11 cellular contexts compared by ENCODE assay signal in genomic region chr12:68454855-68455254, GRCh38.
A peak's percentile ranks its signal among the peaks of the same experiment; 100 is the strongest.
DNase-seq lines count a peak whose midpoint lies in the region; ATAC-seq, FAIRE-seq and TF ChIP-seq lines count a peak whose summit lies in the region.
"Had no signal": no experiment of that assay in that cellular context is flagged by ENCODE, and none has a peak within 500 bp of the region (broad histone marks: within the 10 kb centered on the region; RNA-seq: fewer than 3 reads in every experiment).

No MANE protein-coding gene starts in this region.

- no peaks in the 10 kb centered on the region for H3K27me3 Mint-ChIP-seq in activated CD4-positive, alpha-beta memory T cell treated with anti-CD3 and anti-CD28 coated beads, Interleukin-2, amount 10 ng/mL, durations not matched to agents 7 days and 5 days
- H3K27me3 Mint-ChIP-seq in activated CD4-positive, alpha-beta memory T cell treated with anti-CD3 and anti-CD28 coated beads for 36 hours: no peaks in the 10 kb centered on the region
- no peaks in the 10 kb centered on the region for H3K27me3 Mint-ChIP-seq in activated naive CD8-positive, alpha-beta T cell
- no peaks in the 10 kb centered on the region for H3K27me3 Mint-ChIP-seq in osteocyte (ENCODE audit: unreplicated experiment)

- TF ChIP-seq CTCF in osteocyte (IDR thresholded peaks at IDR 0.05): no peak

- intact Hi-C loops in activated CD4-positive, alpha-beta memory T cell treated with anti-CD3 and anti-CD28 coated beads for 36 hours (cut with micrococcal nuclease): no loop called here

- H3K36me3 Mint-ChIP-seq in activated CD4-positive, alpha-beta memory T cell treated with anti-CD3 and anti-CD28 coated beads, Interleukin-2, amount 10 ng/mL, durations not matched to agents 7 days and 5 days (ENCODE audit: low read depth): peaks cover 4% of the 10 kb centered on the region
- H3K36me3 Mint-ChIP-seq in activated CD4-positive, alpha-beta memory T cell treated with anti-CD3 and anti-CD28 coated beads for 36 hours: no peaks in the 10 kb centered on the region
- peaks cover 3% of the 10 kb centered on the region for H3K36me3 Mint-ChIP-seq in activated naive CD8-positive, alpha-beta T cell
- no peaks in the 10 kb centered on the region for H3K36me3 Mint-ChIP-seq in osteocyte (ENCODE audit: unreplicated experiment)

- no peak for ATAC-seq in GM21723 (IDR thresholded peaks at IDR 0.05; ENCODE audit: unreplicated experiment)

- DNase-seq in activated CD4-positive, alpha-beta memory T cell treated with anti-CD3 and anti-CD28 coated beads, Interleukin-2, amount 10 ng/mL, durations not matched to agents 7 days and 5 days: no peak
- DNase-seq in activated CD4-positive, alpha-beta memory T cell treated with anti-CD3 and anti-CD28 coated beads for 36 hours: no peak
- peak; percentile 32 for DNase-seq in NCI-H2196 (lab: John Stamatoyannopoulos, UW; ENCODE audit: unreplicated experiment)
- no peak for DNase-seq in osteocyte (ENCODE audit: extremely low spot score, unreplicated experiment)
- DNase-seq in DMS114 treated with DMSO at 0.1 percent for 48 hours (lab: John Stamatoyannopoulos, UW; ENCODE audit: unreplicated experiment): no peak
- DNase-seq in GM12892 (ENCODE audit: insufficient read length): no peak
- DNase-seq: NCI-H1048 had no signal

- H3K27ac Mint-ChIP-seq in activated CD4-positive, alpha-beta memory T cell treated with anti-CD3 and anti-CD28 coated beads, Interleukin-2, amount 10 ng/mL, durations not matched to agents 7 days and 5 days: peak overlapping the region; percentile 76
- no peak overlapping the region for H3K27ac Mint-ChIP-seq in activated CD4-positive, alpha-beta memory T cell treated with anti-CD3 and anti-CD28 coated beads for 36 hours
- H3K27ac Mint-ChIP-seq in activated naive CD8-positive, alpha-beta T cell: peak overlapping the region; percentile 72
- peak overlapping the region; percentile 21 for H3K27ac Mint-ChIP-seq in osteocyte (ENCODE audit: unreplicated experiment)

- no peak overlapping the region for H3K4me3 Mint-ChIP-seq in activated CD4-positive, alpha-beta memory T cell treated with anti-CD3 and anti-CD28 coated beads, Interleukin-2, amount 10 ng/mL, durations not matched to agents 7 days and 5 days
- no peak overlapping the region for H3K4me3 Mint-ChIP-seq in activated CD4-positive, alpha-beta memory T cell treated with anti-CD3 and anti-CD28 coated beads for 36 hours
- no peak overlapping the region for H3K4me3 Mint-ChIP-seq in activated naive CD8-positive, alpha-beta T cell
- H3K4me3 Mint-ChIP-seq in osteocyte (ENCODE audit: unreplicated experiment): no peak overlapping the region

- TF ChIP-seq POLR2A in GM12892 (IDR thresholded peaks at IDR 0.05; ENCODE audit: low read depth, low read length): no peak

- no peak for FAIRE-seq in GM12892 (lab: Jason Lieb, UNC)
- FAIRE-seq: RCC 7860, TTC549 had no signal

- POLR2A ChIA-PET in activated CD4-positive, alpha-beta memory T cell treated with anti-CD3 and anti-CD28 coated beads, Interleukin-2, amount 10 ng/mL, durations not matched to agents 7 days and 5 days (lab: Charles Lee): interaction anchor here (0.9 to 7.7 kb wide), 7 partner anchors 8 to 159 kb away, joined by 5 to 100 read pairs (median 6); no protein-coding TSS in a partner anchor
- POLR2A ChIA-PET in activated CD4-positive, alpha-beta memory T cell treated with anti-CD3 and anti-CD28 coated beads for 36 hours (lab: Charles Lee): interaction anchor here (0.5 kb wide), 1 partner anchor 121 kb away, joined by 4 read pairs; no protein-coding TSS in a partner anchor

- peaks cover 75% of the 10 kb centered on the region for H3K4me1 Mint-ChIP-seq in activated CD4-positive, alpha-beta memory T cell treated with anti-CD3 and anti-CD28 coated beads, Interleukin-2, amount 10 ng/mL, durations not matched to agents 7 days and 5 days
- H3K4me1 Mint-ChIP-seq in activated CD4-positive, alpha-beta memory T cell treated with anti-CD3 and anti-CD28 coated beads for 36 hours (ENCODE audit: low read depth): peaks cover 72% of the 10 kb centered on the region
- H3K4me1 Mint-ChIP-seq in activated naive CD8-positive, alpha-beta T cell (ENCODE audit: low read depth): peaks cover 72% of the 10 kb centered on the region
- H3K4me1 Mint-ChIP-seq in osteocyte (ENCODE audit: unreplicated experiment): peaks cover 29% of the 10 kb centered on the region

- CTCF ChIA-PET in activated CD4-positive, alpha-beta memory T cell treated with anti-CD3 and anti-CD28 coated beads, Interleukin-2, amount 10 ng/mL, durations not matched to agents 7 days and 5 days (lab: Charles Lee): interaction anchor here (0.6 to 1.9 kb wide), 4 partner anchors 16 to 216 kb away, joined by 3 to 9 read pairs (median 4); no protein-coding TSS in a partner anchor
- CTCF ChIA-PET in activated CD4-positive, alpha-beta memory T cell treated with anti-CD3 and anti-CD28 coated beads for 36 hours (lab: Charles Lee): interaction anchor here (0.6 to 0.9 kb wide), 2 partner anchors 165 to 388 kb away, joined by 3 read pairs; no protein-coding TSS in a partner anchor

- H3K9me3 Mint-ChIP-seq in activated CD4-positive, alpha-beta memory T cell treated with anti-CD3 and anti-CD28 coated beads, Interleukin-2, amount 10 ng/mL, durations not matched to agents 7 days and 5 days: no peaks in the 10 kb centered on the region
- H3K9me3 Mint-ChIP-seq in activated CD4-positive, alpha-beta memory T cell treated with anti-CD3 and anti-CD28 coated beads for 36 hours: no peaks in the 10 kb centered on the region
- H3K9me3 Mint-ChIP-seq in activated naive CD8-positive, alpha-beta T cell (ENCODE audit: low read depth): no peaks in the 10 kb centered on the region
- no peaks in the 10 kb centered on the region for H3K9me3 Mint-ChIP-seq in osteocyte (ENCODE audit: unreplicated experiment)
